Comparison of ENCODE assay signal across 26 cellular contexts in genomic region chr12:3319723-3320492, GRCh38.
A peak's percentile ranks its signal among the peaks of the same experiment; 100 is the strongest.
DNase-seq lines count a peak whose midpoint lies in the region; ATAC-seq, FAIRE-seq and TF ChIP-seq lines count a peak whose summit lies in the region.
"Had no signal": no experiment of that assay in that cellular context is flagged by ENCODE, and none has a peak within 500 bp of the region (broad histone marks: within the 10 kb centered on the region; RNA-seq: fewer than 3 reads in every experiment).

No MANE protein-coding gene starts in this region.

- H3K36me3 ChIP-seq in GM23338 (ENCODE audit: insufficient read depth) = no peaks in the 10 kb centered on the region
- H3K36me3 ChIP-seq: esophagus muscularis mucosa, gastroesophageal sphincter, Peyer's patch, stomach, tibial nerve had no signal

- H3K27me3 Mint-ChIP-seq in GM23338 (ENCODE audit: insufficient read depth, low read depth, poor library complexity) (peaks cover 6% of the 10 kb centered on the region), WTC11 (ENCODE audit: low read depth) (no peaks in the 10 kb centered on the region), nephron progenitor cell (ENCODE audit: low read depth, poor library complexity) (peaks cover 36% of the 10 kb centered on the region)
- H3K27me3 Mint-ChIP-seq: activated B cell treated with CpG ODN at 0.5 μM for 24 hours had no signal

- no peaks in the 10 kb centered on the region for H3K9me2 ChIP-seq in GM23338 (ENCODE audit: insufficient read depth)

- H3K79me2 ChIP-seq in GM23338 (replicated peaks; ENCODE audit: insufficient read depth) = no peaks in the 10 kb centered on the region

- no peak for TF ChIP-seq POLR2A in A549 (IDR thresholded peaks at IDR 0.05; ENCODE audit: low read length)

- no peaks in the 10 kb centered on the region for H3K9me3 ChIP-seq in A549
- H3K9me3 ChIP-seq: esophagus muscularis mucosa, gastroesophageal sphincter, Peyer's patch, stomach, tibial nerve had no signal

- no peaks in the 10 kb centered on the region for H4K20me1 ChIP-seq in GM23338 (replicated peaks; ENCODE audit: insufficient read depth)

- H3K36me3 Mint-ChIP-seq in GM23338 (ENCODE audit: low read depth) = no peaks in the 10 kb centered on the region
- H3K36me3 Mint-ChIP-seq in WTC11 = no peaks in the 10 kb centered on the region
- H3K36me3 Mint-ChIP-seq in nephron progenitor cell (ENCODE audit: low read depth) = no peaks in the 10 kb centered on the region

- ATAC-seq in A549 (peak; percentile 62 to 88), GM23338 (peak; percentile 70), WTC11 (peak; percentile 83)
- ATAC-seq: activated naive CD8-positive, alpha-beta T cell treated with anti-CD3 and anti-CD28 coated beads, Interleukin-2, amount 50 U/mL, for 24 hours; gastroesophageal sphincter had no signal

- H2AFZ ChIP-seq in GM23338 = no peak overlapping the region

- H3K27me3 ChIP-seq in GM23338 (ENCODE audit: insufficient read depth) = no peaks in the 10 kb centered on the region
- H3K27me3 ChIP-seq: gastroesophageal sphincter, Peyer's patch, tibial nerve had no signal

- H3K4me2 ChIP-seq in A549 = no peak overlapping the region
- H3K4me2 ChIP-seq in GM23338 = no peak overlapping the region

- WGBS in A549 (ENCODE audit: missing lambda C conversion rate) = 38% methylated on average over 17 of the region's 17 CpGs

- H3K27ac ChIP-seq in A549 (no peak overlapping the region), GM23338 (ENCODE audit: low read depth) (no peak overlapping the region)
- H3K27ac ChIP-seq: esophagus muscularis mucosa, gastroesophageal sphincter, Peyer's patch, stomach, tibial nerve had no signal

- no peak overlapping the region for H3K4me3 ChIP-seq in A549
- no peak overlapping the region for H3K4me3 ChIP-seq in GM23338
- H3K4me3 ChIP-seq: esophagus muscularis mucosa, gastroesophageal sphincter, Peyer's patch, stomach, tibial nerve had no signal

- H3K4me1 Mint-ChIP-seq in GM23338 (peaks cover 2% of the 10 kb centered on the region; the same call in 2 of the 3 replicates), WTC11 (peaks cover 6% of the 10 kb centered on the region), nephron progenitor cell (peaks cover 28% of the 10 kb centered on the region)
- H3K4me1 Mint-ChIP-seq: activated B cell treated with CpG ODN at 0.5 μM for 24 hours; activated naive CD8-positive, alpha-beta T cell treated with anti-CD3 and anti-CD28 coated beads, Interleukin-2, amount 50 U/mL, for 24 hours had no signal

- DNase-seq in A549 (ENCODE audit: low read depth in 1 of 2, low spot score in 1 of 2) = peak; percentile 35 to 40
- peak; percentile 37 for DNase-seq in GM23338 (ENCODE audit: low spot score)
- no peak for DNase-seq in WTC11 (ENCODE audit: low spot score)
- no peak for DNase-seq in nephron progenitor cell
- DNase-seq in activated T-cell treated with anti-CD3 and anti-CD28 coated beads for 4 hours = no peak
- no peak for DNase-seq in midbrain (lab: John Stamatoyannopoulos, UW)
- DNase-seq in DMS153 (lab: John Stamatoyannopoulos, UW) = no peak
- no peak for DNase-seq in activated CD8-positive, alpha-beta memory T cell treated with anti-CD3 and anti-CD28 coated beads, Interleukin-2, amount 50 U/mL, for 4 hours
- DNase-seq: ACHN; activated B cell treated with CpG ODN at 0.5 μM for 24 hours; activated CD4-positive, alpha-beta T cell treated with anti-CD3 and anti-CD28 coated beads, Interleukin-2, amount 50 U/mL, for 48 hours; activated effector memory CD4-positive, alpha-beta T cell treated with anti-CD3 and anti-CD28 coated beads, Interleukin-2, amount 50 U/mL, for 16 hours; activated naive CD8-positive, alpha-beta T cell treated with anti-CD3 and anti-CD28 coated beads, Interleukin-2, amount 50 U/mL, for 24 hours; effector memory CD4-positive, alpha-beta T cell; KBM-7; NCI-H2029; NCI-H446; Peyer's patch; retina; stimulated activated CD4-positive, alpha-beta T cell treated with anti-CD3 and anti-CD28 coated beads, Interleukin-4, amount 100 ng/mL, for 4 hours; stomach; T-helper 2 cell had no signal

- H3K4me3 Mint-ChIP-seq in GM23338 (no peak overlapping the region), WTC11 (no peak overlapping the region), nephron progenitor cell (no peak overlapping the region)
- H3K4me3 Mint-ChIP-seq: activated B cell treated with CpG ODN at 0.5 μM for 24 hours; activated naive CD8-positive, alpha-beta T cell treated with anti-CD3 and anti-CD28 coated beads, Interleukin-2, amount 50 U/mL, for 24 hours had no signal

- H3F3A ChIP-seq in GM23338 (replicated peaks; ENCODE audit: low read depth) = no peaks in the 10 kb centered on the region

- TF ChIP-seq CTCF in A549 (IDR thresholded peaks at IDR 0.05) (no peak), GM23338 (conservative IDR thresholded peaks at IDR 0.05; ENCODE audit: low read depth in 2 of 2) (peak in 1 of 2 experiments; percentile 16; a peak in 3 of 4 replicates), WTC11 (IDR thresholded peaks at IDR 0.05) (no peak), nephron progenitor cell (IDR thresholded peaks at IDR 0.05) (no peak)

- H3K27ac Mint-ChIP-seq in GM23338 (no peak overlapping the region), WTC11 (no peak overlapping the region), nephron progenitor cell (peak overlapping the region; percentile 94)
- H3K27ac Mint-ChIP-seq: activated B cell treated with CpG ODN at 0.5 μM for 24 hours; activated naive CD8-positive, alpha-beta T cell treated with anti-CD3 and anti-CD28 coated beads, Interleukin-2, amount 50 U/mL, for 24 hours had no signal

- H3K4me1 ChIP-seq in A549 = no peaks in the 10 kb centered on the region
- H3K4me1 ChIP-seq in GM23338 (ENCODE audit: insufficient read depth) = no peaks in the 10 kb centered on the region
- H3K4me1 ChIP-seq: Peyer's patch had no signal

- no peaks in the 10 kb centered on the region for H3K9me3 Mint-ChIP-seq in GM23338
- H3K9me3 Mint-ChIP-seq in WTC11 = no peaks in the 10 kb centered on the region
- H3K9me3 Mint-ChIP-seq in nephron progenitor cell = no peaks in the 10 kb centered on the region
- H3K9me3 Mint-ChIP-seq: activated B cell treated with CpG ODN at 0.5 μM for 24 hours; activated naive CD8-positive, alpha-beta T cell treated with anti-CD3 and anti-CD28 coated beads, Interleukin-2, amount 50 U/mL, for 24 hours had no signal

- TF ChIP-seq EP300 in A549 (IDR thresholded peaks at IDR 0.05) = no peak

- CTCF ChIA-PET in A549 (lab: Yijun Ruan, JAX) = interaction anchor here (1.2 to 1.6 kb wide), 2 partner anchors 20 to 97 kb away, joined by 3 to 15 read pairs; no protein-coding TSS in a partner anchor
- CTCF ChIA-PET in WTC11 (lab: Charles Lee) = interaction anchor here (2.2 kb wide), 1 partner anchor 20 kb away, joined by 8 read pairs; no protein-coding TSS in a partner anchor

- POLR2A ChIA-PET in A549 (lab: Yijun Ruan, JAX) (no interaction called here), WTC11 (lab: Charles Lee) (interaction anchor here (0.6 kb wide), 1 partner anchor 231 kb away, joined by 4 read pairs; no protein-coding TSS in a partner anchor)

- FAIRE-seq in A549 (lab: Jason Lieb, UNC) = no peak
- FAIRE-seq: keratinocyte had no signal

- peak in 1 of 2 experiments; percentile 29; a peak in 3 of 5 replicates for TF ChIP-seq RAD21 in A549 (conservative IDR thresholded peaks at IDR 0.05 in 1 of 2, IDR thresholded peaks at IDR 0.05 in 1 of 2)

TF ChIP-seq in A549, 52 proteins besides CTCF, POLR2A, EP300 and RAD21 (continues in another document):
- no peak for TF ChIP-seq PBX3 (IDR thresholded peaks at IDR 0.05)

TF ChIP-seq in GM23338, 12 proteins besides CTCF, POLR2A, EP300 and RAD21 (continues in another document):
- no peak for TF ChIP-seq CREB1 (CRISPR knock-in tag; IDR thresholded peaks at IDR 0.05; ENCODE audit: low read depth)
- TF ChIP-seq ZNF114 (CRISPR knock-in tag; IDR thresholded peaks at IDR 0.05) = no peak
- TF ChIP-seq ZNF331 (CRISPR knock-in tag; IDR thresholded peaks at IDR 0.05; ENCODE audit: low read depth) = no peak
- no peak for TF ChIP-seq JUNB (IDR thresholded peaks at IDR 0.05; ENCODE audit: unreplicated experiment)

TF ChIP-seq in WTC11, 78 proteins besides CTCF, POLR2A, EP300 and RAD21:
- peak; percentile 72; the same call in 1 of the 2 replicates for TF ChIP-seq PRDM15 (CRISPR knock-in tag; IDR thresholded peaks at IDR 0.05)
- no peak for TF ChIP-seq HMGXB4 (CRISPR knock-in tag; IDR thresholded peaks at IDR 0.05)

Comparison
In these comparisons a context has a peak if more than half of its experiments do, and no peak if none do; other contexts are left out.
1. DNase-seq: peak in A549 (2 of 2) and GM23338 (single experiment); none in WTC11 (single experiment), nephron progenitor cell (single experiment), activated T-cell treated with anti-CD3 and anti-CD28 coated beads for 4 hours (single experiment), midbrain (single experiment), DMS153 (single experiment) and activated CD8-positive, alpha-beta memory T cell treated with anti-CD3 and anti-CD28 coated beads, Interleukin-2, amount 50 U/mL, for 4 hours (single experiment).
2. Peak in every context shown above with its lines, with median percentiles within 50 percentile points of each other: ATAC-seq.